ENCODE assay signal across 2 cellular contexts in genomic region chr1:18109756-18110597, GRCh38.
A peak's percentile ranks its signal among the peaks of the same experiment; 100 is the strongest.
TF ChIP-seq lines count a peak whose summit lies in the region.

No MANE protein-coding gene starts in this region.

TF ChIP-seq in A549, 52 proteins besides CTCF, POLR2A, EP300 and RAD21:
- 0 out of 2 replicates have a peak, but pooled peaks have one; percentile 18 for TF ChIP-seq MAX (IDR thresholded peaks at IDR 0.05)
- no peak for TF ChIP-seq POLR2AphosphoS2 (conservative IDR thresholded peaks at IDR 0.05; ENCODE audit: low read length)
- no peak for TF ChIP-seq HMGXB4 (CRISPR knock-in tag; IDR thresholded peaks at IDR 0.05; ENCODE audit: borderline replicate concordance)
- TF ChIP-seq NR3C1 (IDR thresholded peaks at IDR 0.05) = no peak

TF ChIP-seq in GM12878, 131 proteins besides CTCF, POLR2A, EP300 and RAD21 (continued from another document):
- TF ChIP-seq JUND (IDR thresholded peaks at IDR 0.05; ENCODE audit: low read depth, low read length) = no peak
- no peak for TF ChIP-seq MTA3 (IDR thresholded peaks at IDR 0.05; ENCODE audit: borderline replicate concordance, low read length)
- no peak for TF ChIP-seq BMI1 (IDR thresholded peaks at IDR 0.05; ENCODE audit: borderline replicate concordance)
- TF ChIP-seq CHD4 (IDR thresholded peaks at IDR 0.05) = no peak
- TF ChIP-seq MXI1 (IDR thresholded peaks at IDR 0.05; ENCODE audit: low read depth, low read length) = no peak
- TF ChIP-seq FOXK2 (IDR thresholded peaks at IDR 0.05) = no peak
- no peak for TF ChIP-seq RB1 (IDR thresholded peaks at IDR 0.05; ENCODE audit: borderline replicate concordance)
- TF ChIP-seq ASH2L (IDR thresholded peaks at IDR 0.05; ENCODE audit: borderline replicate concordance, low read depth) = no peak
- TF ChIP-seq SMAD1 (IDR thresholded peaks at IDR 0.05; ENCODE audit: low read depth, partially characterized antibody) = no peak
- TF ChIP-seq SMARCA5 (IDR thresholded peaks at IDR 0.05) = no peak
